Comparison of ENCODE assay signal across 1 cellular context in genomic region chr10:73647211-73647874, GRCh38.
TF ChIP-seq lines count a peak whose summit lies in the region.

No MANE protein-coding gene starts in this region.

TF ChIP-seq in GM23338, 12 proteins besides CTCF, POLR2A, EP300 and RAD21 (continued from another document):
- TF ChIP-seq, protein P1, sequence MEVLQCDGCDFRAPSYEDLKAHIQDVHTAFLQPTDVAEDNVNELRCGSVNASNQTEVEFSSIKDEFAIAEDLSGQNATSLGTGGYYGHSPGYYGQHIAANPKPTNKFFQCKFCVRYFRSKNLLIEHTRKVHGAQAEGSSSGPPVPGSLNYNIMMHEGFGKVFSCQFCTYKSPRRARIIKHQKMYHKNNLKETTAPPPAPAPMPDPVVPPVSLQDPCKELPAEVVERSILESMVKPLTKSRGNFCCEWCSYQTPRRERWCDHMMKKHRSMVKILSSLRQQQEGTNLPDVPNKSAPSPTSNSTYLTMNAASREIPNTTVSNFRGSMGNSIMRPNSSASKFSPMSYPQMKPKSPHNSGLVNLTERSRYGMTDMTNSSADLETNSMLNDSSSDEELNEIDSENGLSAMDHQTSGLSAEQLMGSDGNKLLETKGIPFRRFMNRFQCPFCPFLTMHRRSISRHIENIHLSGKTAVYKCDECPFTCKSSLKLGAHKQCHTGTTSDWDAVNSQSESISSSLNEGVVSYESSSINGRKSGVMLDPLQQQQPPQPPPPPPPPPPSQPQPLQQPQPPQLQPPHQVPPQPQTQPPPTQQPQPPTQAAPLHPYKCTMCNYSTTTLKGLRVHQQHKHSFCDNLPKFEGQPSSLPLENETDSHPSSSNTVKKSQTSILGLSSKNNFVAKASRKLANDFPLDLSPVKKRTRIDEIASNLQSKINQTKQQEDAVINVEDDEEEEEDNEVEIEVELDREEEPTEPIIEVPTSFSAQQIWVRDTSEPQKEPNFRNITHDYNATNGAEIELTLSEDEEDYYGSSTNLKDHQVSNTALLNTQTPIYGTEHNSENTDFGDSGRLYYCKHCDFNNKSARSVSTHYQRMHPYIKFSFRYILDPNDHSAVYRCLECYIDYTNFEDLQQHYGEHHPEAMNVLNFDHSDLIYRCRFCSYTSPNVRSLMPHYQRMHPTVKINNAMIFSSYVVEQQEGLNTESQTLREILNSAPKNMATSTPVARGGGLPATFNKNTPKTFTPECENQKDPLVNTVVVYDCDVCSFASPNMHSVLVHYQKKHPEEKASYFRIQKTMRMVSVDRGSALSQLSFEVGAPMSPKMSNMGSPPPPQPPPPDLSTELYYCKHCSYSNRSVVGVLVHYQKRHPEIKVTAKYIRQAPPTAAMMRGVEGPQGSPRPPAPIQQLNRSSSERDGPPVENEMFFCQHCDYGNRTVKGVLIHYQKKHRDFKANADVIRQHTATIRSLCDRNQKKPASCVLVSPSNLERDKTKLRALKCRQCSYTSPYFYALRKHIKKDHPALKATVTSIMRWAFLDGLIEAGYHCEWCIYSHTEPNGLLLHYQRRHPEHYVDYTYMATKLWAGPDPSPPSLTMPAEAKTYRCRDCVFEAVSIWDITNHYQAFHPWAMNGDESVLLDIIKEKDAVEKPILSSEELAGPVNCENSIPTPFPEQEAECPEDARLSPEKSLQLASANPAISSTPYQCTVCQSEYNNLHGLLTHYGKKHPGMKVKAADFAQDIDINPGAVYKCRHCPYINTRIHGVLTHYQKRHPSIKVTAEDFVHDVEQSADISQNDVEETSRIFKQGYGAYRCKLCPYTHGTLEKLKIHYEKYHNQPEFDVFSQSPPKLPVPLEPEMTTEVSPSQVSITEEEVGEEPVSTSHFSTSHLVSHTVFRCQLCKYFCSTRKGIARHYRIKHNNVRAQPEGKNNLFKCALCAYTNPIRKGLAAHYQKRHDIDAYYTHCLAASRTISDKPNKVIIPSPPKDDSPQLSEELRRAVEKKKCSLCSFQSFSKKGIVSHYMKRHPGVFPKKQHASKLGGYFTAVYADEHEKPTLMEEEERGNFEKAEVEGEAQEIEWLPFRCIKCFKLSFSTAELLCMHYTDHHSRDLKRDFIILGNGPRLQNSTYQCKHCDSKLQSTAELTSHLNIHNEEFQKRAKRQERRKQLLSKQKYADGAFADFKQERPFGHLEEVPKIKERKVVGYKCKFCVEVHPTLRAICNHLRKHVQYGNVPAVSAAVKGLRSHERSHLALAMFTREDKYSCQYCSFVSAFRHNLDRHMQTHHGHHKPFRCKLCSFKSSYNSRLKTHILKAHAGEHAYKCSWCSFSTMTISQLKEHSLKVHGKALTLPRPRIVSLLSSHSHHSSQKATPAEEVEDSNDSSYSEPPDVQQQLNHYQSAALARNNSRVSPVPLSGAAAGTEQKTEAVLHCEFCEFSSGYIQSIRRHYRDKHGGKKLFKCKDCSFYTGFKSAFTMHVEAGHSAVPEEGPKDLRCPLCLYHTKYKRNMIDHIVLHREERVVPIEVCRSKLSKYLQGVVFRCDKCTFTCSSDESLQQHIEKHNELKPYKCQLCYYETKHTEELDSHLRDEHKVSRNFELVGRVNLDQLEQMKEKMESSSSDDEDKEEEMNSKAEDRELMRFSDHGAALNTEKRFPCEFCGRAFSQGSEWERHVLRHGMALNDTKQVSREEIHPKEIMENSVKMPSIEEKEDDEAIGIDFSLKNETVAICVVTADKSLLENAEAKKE (CRISPR knock-in tag; IDR thresholded peaks at IDR 0.05) = no peak
- TF ChIP-seq JUNB (IDR thresholded peaks at IDR 0.05; ENCODE audit: unreplicated experiment) (no peak), ETS1 (IDR thresholded peaks at IDR 0.05) (peak; percentile 31; the same call in 1 of the 2 replicates), ZNF114 (CRISPR knock-in tag; IDR thresholded peaks at IDR 0.05) (no peak), EZH2phosphoT487 (IDR thresholded peaks at IDR 0.05; ENCODE audit: unreplicated experiment) (no peak), NANOG (IDR thresholded peaks at IDR 0.05; ENCODE audit: borderline replicate concordance) (no peak)
TF ChIP-seq in GM23338: peak in this region for 2.
